Comparison of ENCODE assay signal across 2 cellular contexts in the genomic region with DNA sequence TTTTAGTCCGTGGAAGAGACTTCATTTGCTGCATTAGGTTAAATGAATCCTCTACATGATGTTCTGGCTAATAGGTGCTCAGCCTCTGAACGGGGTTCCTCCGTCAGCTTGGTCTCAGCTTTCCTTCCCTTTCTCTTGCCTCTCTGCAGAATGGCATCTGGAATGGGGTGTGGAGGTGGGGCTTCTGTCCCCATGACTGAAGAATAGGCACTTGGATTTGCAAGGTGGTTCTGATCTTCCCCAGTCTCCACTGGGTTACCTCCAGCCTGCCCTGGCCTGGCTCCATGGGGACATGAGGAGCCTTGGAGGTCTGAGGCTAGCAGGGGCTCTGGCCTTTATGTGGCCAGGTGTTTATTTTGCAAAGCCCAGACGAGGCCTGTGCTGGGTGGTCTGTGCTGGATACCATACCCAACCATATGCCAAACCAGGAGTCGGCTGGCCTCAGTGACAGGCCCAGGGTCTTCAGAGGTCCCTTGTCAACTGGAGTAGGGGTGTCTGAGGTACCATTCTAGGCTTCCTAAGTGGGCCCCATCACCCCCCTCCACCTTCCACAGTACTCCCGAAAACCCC.
TF ChIP-seq lines count a peak whose summit lies in the region.

No MANE protein-coding gene starts in this region.

TF ChIP-seq in GM23338, 12 proteins besides CTCF, POLR2A, EP300 and RAD21 (continues in another document):
- TF ChIP-seq NANOG (IDR thresholded peaks at IDR 0.05; ENCODE audit: borderline replicate concordance) (no peak), EZH2phosphoT487 (IDR thresholded peaks at IDR 0.05; ENCODE audit: unreplicated experiment) (no peak), EZH2 (IDR thresholded peaks at IDR 0.05; ENCODE audit: low read depth, unreplicated experiment) (no peak), ZNF114 (CRISPR knock-in tag; IDR thresholded peaks at IDR 0.05) (no peak), POLR2AphosphoS5 (IDR thresholded peaks at IDR 0.05; ENCODE audit: low read depth) (no peak), CREB1 (CRISPR knock-in tag; IDR thresholded peaks at IDR 0.05; ENCODE audit: low read depth) (no peak), ZNF331 (CRISPR knock-in tag; IDR thresholded peaks at IDR 0.05; ENCODE audit: low read depth) (no peak)
- TF ChIP-seq, protein P1, sequence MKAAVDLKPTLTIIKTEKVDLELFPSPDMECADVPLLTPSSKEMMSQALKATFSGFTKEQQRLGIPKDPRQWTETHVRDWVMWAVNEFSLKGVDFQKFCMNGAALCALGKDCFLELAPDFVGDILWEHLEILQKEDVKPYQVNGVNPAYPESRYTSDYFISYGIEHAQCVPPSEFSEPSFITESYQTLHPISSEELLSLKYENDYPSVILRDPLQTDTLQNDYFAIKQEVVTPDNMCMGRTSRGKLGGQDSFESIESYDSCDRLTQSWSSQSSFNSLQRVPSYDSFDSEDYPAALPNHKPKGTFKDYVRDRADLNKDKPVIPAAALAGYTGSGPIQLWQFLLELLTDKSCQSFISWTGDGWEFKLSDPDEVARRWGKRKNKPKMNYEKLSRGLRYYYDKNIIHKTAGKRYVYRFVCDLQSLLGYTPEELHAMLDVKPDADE (IDR thresholded peaks at IDR 0.05), result no peak
- TF ChIP-seq, protein P2, sequence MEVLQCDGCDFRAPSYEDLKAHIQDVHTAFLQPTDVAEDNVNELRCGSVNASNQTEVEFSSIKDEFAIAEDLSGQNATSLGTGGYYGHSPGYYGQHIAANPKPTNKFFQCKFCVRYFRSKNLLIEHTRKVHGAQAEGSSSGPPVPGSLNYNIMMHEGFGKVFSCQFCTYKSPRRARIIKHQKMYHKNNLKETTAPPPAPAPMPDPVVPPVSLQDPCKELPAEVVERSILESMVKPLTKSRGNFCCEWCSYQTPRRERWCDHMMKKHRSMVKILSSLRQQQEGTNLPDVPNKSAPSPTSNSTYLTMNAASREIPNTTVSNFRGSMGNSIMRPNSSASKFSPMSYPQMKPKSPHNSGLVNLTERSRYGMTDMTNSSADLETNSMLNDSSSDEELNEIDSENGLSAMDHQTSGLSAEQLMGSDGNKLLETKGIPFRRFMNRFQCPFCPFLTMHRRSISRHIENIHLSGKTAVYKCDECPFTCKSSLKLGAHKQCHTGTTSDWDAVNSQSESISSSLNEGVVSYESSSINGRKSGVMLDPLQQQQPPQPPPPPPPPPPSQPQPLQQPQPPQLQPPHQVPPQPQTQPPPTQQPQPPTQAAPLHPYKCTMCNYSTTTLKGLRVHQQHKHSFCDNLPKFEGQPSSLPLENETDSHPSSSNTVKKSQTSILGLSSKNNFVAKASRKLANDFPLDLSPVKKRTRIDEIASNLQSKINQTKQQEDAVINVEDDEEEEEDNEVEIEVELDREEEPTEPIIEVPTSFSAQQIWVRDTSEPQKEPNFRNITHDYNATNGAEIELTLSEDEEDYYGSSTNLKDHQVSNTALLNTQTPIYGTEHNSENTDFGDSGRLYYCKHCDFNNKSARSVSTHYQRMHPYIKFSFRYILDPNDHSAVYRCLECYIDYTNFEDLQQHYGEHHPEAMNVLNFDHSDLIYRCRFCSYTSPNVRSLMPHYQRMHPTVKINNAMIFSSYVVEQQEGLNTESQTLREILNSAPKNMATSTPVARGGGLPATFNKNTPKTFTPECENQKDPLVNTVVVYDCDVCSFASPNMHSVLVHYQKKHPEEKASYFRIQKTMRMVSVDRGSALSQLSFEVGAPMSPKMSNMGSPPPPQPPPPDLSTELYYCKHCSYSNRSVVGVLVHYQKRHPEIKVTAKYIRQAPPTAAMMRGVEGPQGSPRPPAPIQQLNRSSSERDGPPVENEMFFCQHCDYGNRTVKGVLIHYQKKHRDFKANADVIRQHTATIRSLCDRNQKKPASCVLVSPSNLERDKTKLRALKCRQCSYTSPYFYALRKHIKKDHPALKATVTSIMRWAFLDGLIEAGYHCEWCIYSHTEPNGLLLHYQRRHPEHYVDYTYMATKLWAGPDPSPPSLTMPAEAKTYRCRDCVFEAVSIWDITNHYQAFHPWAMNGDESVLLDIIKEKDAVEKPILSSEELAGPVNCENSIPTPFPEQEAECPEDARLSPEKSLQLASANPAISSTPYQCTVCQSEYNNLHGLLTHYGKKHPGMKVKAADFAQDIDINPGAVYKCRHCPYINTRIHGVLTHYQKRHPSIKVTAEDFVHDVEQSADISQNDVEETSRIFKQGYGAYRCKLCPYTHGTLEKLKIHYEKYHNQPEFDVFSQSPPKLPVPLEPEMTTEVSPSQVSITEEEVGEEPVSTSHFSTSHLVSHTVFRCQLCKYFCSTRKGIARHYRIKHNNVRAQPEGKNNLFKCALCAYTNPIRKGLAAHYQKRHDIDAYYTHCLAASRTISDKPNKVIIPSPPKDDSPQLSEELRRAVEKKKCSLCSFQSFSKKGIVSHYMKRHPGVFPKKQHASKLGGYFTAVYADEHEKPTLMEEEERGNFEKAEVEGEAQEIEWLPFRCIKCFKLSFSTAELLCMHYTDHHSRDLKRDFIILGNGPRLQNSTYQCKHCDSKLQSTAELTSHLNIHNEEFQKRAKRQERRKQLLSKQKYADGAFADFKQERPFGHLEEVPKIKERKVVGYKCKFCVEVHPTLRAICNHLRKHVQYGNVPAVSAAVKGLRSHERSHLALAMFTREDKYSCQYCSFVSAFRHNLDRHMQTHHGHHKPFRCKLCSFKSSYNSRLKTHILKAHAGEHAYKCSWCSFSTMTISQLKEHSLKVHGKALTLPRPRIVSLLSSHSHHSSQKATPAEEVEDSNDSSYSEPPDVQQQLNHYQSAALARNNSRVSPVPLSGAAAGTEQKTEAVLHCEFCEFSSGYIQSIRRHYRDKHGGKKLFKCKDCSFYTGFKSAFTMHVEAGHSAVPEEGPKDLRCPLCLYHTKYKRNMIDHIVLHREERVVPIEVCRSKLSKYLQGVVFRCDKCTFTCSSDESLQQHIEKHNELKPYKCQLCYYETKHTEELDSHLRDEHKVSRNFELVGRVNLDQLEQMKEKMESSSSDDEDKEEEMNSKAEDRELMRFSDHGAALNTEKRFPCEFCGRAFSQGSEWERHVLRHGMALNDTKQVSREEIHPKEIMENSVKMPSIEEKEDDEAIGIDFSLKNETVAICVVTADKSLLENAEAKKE (CRISPR knock-in tag; IDR thresholded peaks at IDR 0.05), result no peak

TF ChIP-seq in H1, 55 proteins besides CTCF, POLR2A, EP300 and RAD21:
- TF ChIP-seq, protein P3, sequence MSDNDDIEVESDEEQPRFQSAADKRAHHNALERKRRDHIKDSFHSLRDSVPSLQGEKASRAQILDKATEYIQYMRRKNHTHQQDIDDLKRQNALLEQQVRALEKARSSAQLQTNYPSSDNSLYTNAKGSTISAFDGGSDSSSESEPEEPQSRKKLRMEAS (IDR thresholded peaks at IDR 0.05), result no peak
- TF ChIP-seq MAFK (IDR thresholded peaks at IDR 0.05; ENCODE audit: low read depth, low read length) (no peak), EGR1 (IDR thresholded peaks at IDR 0.05; ENCODE audit: borderline replicate concordance, low read depth, low read length) (no peak), SIX5 (IDR thresholded peaks at IDR 0.05; ENCODE audit: low read depth, low read length) (no peak), SP1 (IDR thresholded peaks at IDR 0.05; ENCODE audit: low read depth, low read length) (no peak), GTF2F1 (IDR thresholded peaks at IDR 0.05; ENCODE audit: borderline replicate concordance, low read depth, low read length) (no peak), SAP30 (IDR thresholded peaks at IDR 0.05; ENCODE audit: insufficient read depth, insufficient replicate concordance, low read length) (no peak), KDM1A (IDR thresholded peaks at IDR 0.05; ENCODE audit: borderline replicate concordance, low read length) (no peak), SP4 (IDR thresholded peaks at IDR 0.05; ENCODE audit: low read length) (no peak), NRF1 (IDR thresholded peaks at IDR 0.05; ENCODE audit: low read depth, low read length) (no peak)
